ENCODE assay signal across 26 cellular contexts in genomic region chr12:123840765-123841425, GRCh38.
DNase-seq lines count a peak whose midpoint lies in the region; ATAC-seq, FAIRE-seq and TF ChIP-seq lines count a peak whose summit lies in the region.
"Had no signal": no experiment of that assay in that cellular context is flagged by ENCODE, and none has a peak within 500 bp of the region (broad histone marks: within the 10 kb centered on the region; RNA-seq: fewer than 3 reads in every experiment).

No MANE protein-coding gene starts in this region.

- no peak overlapping the region for H4K8ac ChIP-seq in mesendoderm (ENCODE audit: low read depth, low read length)

- no peak overlapping the region for H2AK5ac ChIP-seq in mesendoderm (ENCODE audit: low read length)

- no peak overlapping the region for H3K23ac ChIP-seq in mesendoderm (ENCODE audit: low read length)

- no peak overlapping the region for H3K4me3 ChIP-seq in K562
- no peak overlapping the region for H3K4me3 ChIP-seq in mesendoderm (ENCODE audit: low read length)
- H3K4me3 ChIP-seq: PC-9, SJCRH30 had no signal

- H3K27me3 ChIP-seq in K562 (ENCODE audit: control insufficient read depth in 2 of 2, insufficient read depth in 2 of 2, low read length in 2 of 2) (peaks cover 3 to 27% of the 10 kb centered on the region in 2 experiments; a peak in 4 of 5 replicates), mesendoderm (ENCODE audit: insufficient read depth, low read length, poor library complexity) (no peaks in the 10 kb centered on the region)
- H3K27me3 ChIP-seq: SJCRH30 had no signal

- H3K79me1 ChIP-seq in mesendoderm (ENCODE audit: low read length): no peaks in the 10 kb centered on the region

- H3K18ac ChIP-seq in mesendoderm (ENCODE audit: low read length): no peak overlapping the region

- TF ChIP-seq RAD21 in K562 (CRISPR knock-in tag; conservative IDR thresholded peaks at IDR 0.05 in 1 of 2, IDR thresholded peaks at IDR 0.05 in 1 of 2): no peak

- no peak overlapping the region for H2BK15ac ChIP-seq in mesendoderm (replicated peaks; ENCODE audit: low read depth)

- H3K4me2 ChIP-seq in K562 (ENCODE audit: insufficient read depth, low read length) (no peak overlapping the region), mesendoderm (ENCODE audit: low read length) (no peak overlapping the region)
- H3K4me2 ChIP-seq: PC-9 had no signal

- no peak overlapping the region for H3K56ac ChIP-seq in mesendoderm (ENCODE audit: low read length)

- 43% methylated on average over 16 of the region's 16 CpGs for WGBS in K562 (ENCODE audit: insufficient coverage, low coverage, missing lambda C conversion rate)
- no CpG with 5 or more reads among the region's 16 CpGs for WGBS in mesendoderm (ENCODE audit: extremely low coverage, insufficient coverage, low lambda C conversion rate)

- TF ChIP-seq CTCF in K562 (IDR thresholded peaks at IDR 0.05 in 2 of 3, conservative IDR thresholded peaks at IDR 0.05 in 1 of 3; ENCODE audit: insufficient read depth in 2 of 3, low read depth in 1 of 3, low read length in 3 of 3) (no peak), GM13977 (IDR thresholded peaks at IDR 0.05; ENCODE audit: extremely low read depth, insufficient read depth, missing control alignments) (no peak)

- no peak overlapping the region for H4K5ac ChIP-seq in mesendoderm (ENCODE audit: low read length)

- H3K79me2 ChIP-seq in K562 (ENCODE audit: control insufficient read depth, insufficient read depth, low read length): no peaks in the 10 kb centered on the region
- H3K79me2 ChIP-seq in mesendoderm (ENCODE audit: control insufficient read depth, insufficient read depth, low read length): no peaks in the 10 kb centered on the region

- H3K4me1 ChIP-seq in K562 (replicated peaks in 1 of 2; ENCODE audit: control insufficient read depth in 2 of 2, insufficient read depth in 2 of 2, low read length in 2 of 2) (peaks cover 5% of the 10 kb centered on the region in 2 experiments; a peak in 2 of 5 replicates), mesendoderm (ENCODE audit: control insufficient read depth, low read depth, low read length) (no peaks in the 10 kb centered on the region)
- H3K4me1 ChIP-seq: SJCRH30 had no signal

- H4K20me1 ChIP-seq in K562 (replicated peaks; ENCODE audit: control insufficient read depth, insufficient read depth, low read length): no peaks in the 10 kb centered on the region

- no peak for FAIRE-seq in K562 (lab: Jason Lieb, UNC)
- FAIRE-seq: GM18507, HTR-8/SVneo had no signal

- ATAC-seq in K562 (no peak), GM21737 (IDR thresholded peaks at IDR 0.05; ENCODE audit: unreplicated experiment) (no peak)
- ATAC-seq: Right ventricle myocardium inferior, SK-N-SH treated with all-trans-retinoic acid at 6 μM for 48 hours had no signal

- in situ Hi-C loops in K562 (cut with MboI): no loop called here
- in situ Hi-C loops in GM13977 (cut with MboI; ENCODE audit: low pct_unique_long_range_greater_than_20kb, low sequenced_read_pairs, unreplicated experiment): no loop called here

- H3K9me1 ChIP-seq in K562 (ENCODE audit: control insufficient read depth, insufficient read depth, low read length): no peaks in the 10 kb centered on the region

- no TSS peak for BruUV-seq in K562 (replicated peaks; lab: Mats Ljungman, UMichigan)

- H2AFZ ChIP-seq in K562 (ENCODE audit: low read depth, low read length): no peak overlapping the region
- H2AFZ ChIP-seq: PC-9 had no signal

- H2BK5ac ChIP-seq in mesendoderm (ENCODE audit: low read length): no peak overlapping the region

- no peak overlapping the region; a peak in 1 of 4 replicates for H3K9ac ChIP-seq in K562 (ENCODE audit: insufficient read depth in 1 of 2, low read depth in 2 of 2, low read length in 2 of 2)
- no peak overlapping the region for H3K9ac ChIP-seq in mesendoderm (ENCODE audit: low read length)

- H3K36me3 ChIP-seq in K562 (ENCODE audit: control insufficient read depth, insufficient read depth, low read length): no peaks in the 10 kb centered on the region
- no peaks in the 10 kb centered on the region for H3K36me3 ChIP-seq in mesendoderm (ENCODE audit: control insufficient read depth, insufficient read depth, low read length)
- H3K36me3 ChIP-seq: SJCRH30 had no signal

- intact Hi-C loops in K562 (cut with micrococcal nuclease): loop anchor here (5.0 kb wide), 1 partner anchor 34 kb away; no protein-coding TSS in a partner anchor

- no peaks in the 10 kb centered on the region for H3K9me3 ChIP-seq in K562 (replicated peaks; ENCODE audit: control insufficient read depth, insufficient read depth, low read depth, low read length)
- H3K9me3 ChIP-seq: SJCRH30 had no signal

- TF ChIP-seq POLR2A in K562 (conservative IDR thresholded peaks at IDR 0.05): no peak

- TF ChIP-seq EP300 in K562 (IDR thresholded peaks at IDR 0.05; ENCODE audit: low read length): no peak

- POLR2A ChIA-PET in K562 (lab: Yijun Ruan, JAX): interaction anchor here (1.3 kb wide), 1 partner anchor 12 kb away, joined by 5 read pairs; no protein-coding TSS in a partner anchor

- CTCF ChIA-PET in K562 (lab: Yijun Ruan, JAX; ENCODE audit: low intra/inter-chr PET ratio): no interaction called here

- no peak overlapping the region for H3K4ac ChIP-seq in mesendoderm (ENCODE audit: low read depth, low read length)

- H3K27ac ChIP-seq in K562 (ENCODE audit: extremely low read depth, low read depth, low read length): no peak overlapping the region
- H3K27ac ChIP-seq in mesendoderm (ENCODE audit: low read depth, low read length): no peak overlapping the region
- H3K27ac ChIP-seq: PC-9, SJCRH30 had no signal

- no peak overlapping the region for H2BK120ac ChIP-seq in mesendoderm (ENCODE audit: low read depth, low read length)

- peak; percentile 9 for DNase-seq in activated CD8-positive, alpha-beta memory T cell treated with anti-CD3 and anti-CD28 coated beads for 24 hours
- DNase-seq in activated CD8-positive, alpha-beta memory T cell treated with anti-CD3 and anti-CD28 coated beads, Interleukin-2, amount 50 U/mL, for 4 hours: no peak
- DNase-seq in K562 (ENCODE audit: extremely low read depth in 1 of 4, low spot score in 3 of 4) (no peak), mesendoderm (peak; percentile 11), GM13977 (ENCODE audit: low spot score) (no peak), GM03348 (ENCODE audit: low spot score) (no peak)
- DNase-seq: 8988T; DMS153; DND-41; H9; Karpas-422; MV-4-11; NCI-H1105; NCI-H146; NCI-H1930; NCI-H2107; NCI-H524; NCI-H82; NK-92 treated with Interleukin-12 subunit alpha and Interleukin-12 subunit beta, amount 100 ng/mL, for 24 hours; PC-9; SJCRH30 had no signal

TF ChIP-seq in K562, 482 proteins besides CTCF, POLR2A, EP300 and RAD21:
- peak; percentile 92 for TF ChIP-seq CEBPB (tag; IDR thresholded peaks at IDR 0.05)
- TF ChIP-seq CEBPG (CRISPR knock-in tag; IDR thresholded peaks at IDR 0.05): peak; percentile 57
- peak; percentile 70 to 75 for TF ChIP-seq CEBPG (tag; conservative IDR thresholded peaks at IDR 0.05 in 1 of 2, IDR thresholded peaks at IDR 0.05 in 1 of 2)
- TF ChIP-seq ARID3B (CRISPR knock-in tag; IDR thresholded peaks at IDR 0.05; ENCODE audit: borderline replicate concordance): no peak

Comparison
In these comparisons a context has a peak if more than half of its experiments do, and no peak if none do; other contexts are left out.
1. DNase-seq: peak in activated CD8-positive, alpha-beta memory T cell treated with anti-CD3 and anti-CD28 coated beads for 24 hours (single experiment) and mesendoderm (single experiment); none in activated CD8-positive, alpha-beta memory T cell treated with anti-CD3 and anti-CD28 coated beads, Interleukin-2, amount 50 U/mL, for 4 hours (single experiment), K562 (0 of 4), GM13977 (single experiment) and GM03348 (single experiment).